In genomic region chr20:1108437-1108920, GRCh38 we compare ENCODE assay signal across 1 cellular context.
TF ChIP-seq lines count a peak whose summit lies in the region.

No MANE protein-coding gene starts in this region.

TF ChIP-seq in HepG2, 621 proteins besides CTCF, POLR2A, EP300 and RAD21 (continued from another document):
- TF ChIP-seq ZNF687 (CRISPR knock-in tag; IDR thresholded peaks at IDR 0.05): peak; percentile 19; the same call in 1 of the 2 replicates
- peak; percentile 82 for TF ChIP-seq SMC3 (IDR thresholded peaks at IDR 0.05; ENCODE audit: low read length)
- no peak for TF ChIP-seq HMGXB3 (CRISPR knock-in tag; IDR thresholded peaks at IDR 0.05; ENCODE audit: borderline replicate concordance)
- TF ChIP-seq THAP7 (CRISPR knock-in tag; IDR thresholded peaks at IDR 0.05): peak; percentile 73; the same call in 1 of the 2 replicates
- TF ChIP-seq ZFY (CRISPR knock-in tag; IDR thresholded peaks at IDR 0.05): peak; percentile 15; the same call in 1 of the 2 replicates
- TF ChIP-seq ZNF256 (CRISPR knock-in tag; conservative IDR thresholded peaks at IDR 0.05): no peak
- no peak for TF ChIP-seq ZUFSP (CRISPR knock-in tag; IDR thresholded peaks at IDR 0.05; ENCODE audit: borderline replicate concordance)
- peak; percentile 70; the same call in 1 of the 2 replicates for TF ChIP-seq ZNF691 (CRISPR knock-in tag; IDR thresholded peaks at IDR 0.05; ENCODE audit: borderline replicate concordance, low read depth)
- TF ChIP-seq ZMYM4 (CRISPR knock-in tag; IDR thresholded peaks at IDR 0.05): 0 out of 2 replicates have a peak, but pooled peaks have one; percentile 29
- no peak for TF ChIP-seq SATB2 (CRISPR knock-in tag; IDR thresholded peaks at IDR 0.05)
- peak; percentile 24; the same call in 1 of the 2 replicates for TF ChIP-seq ZNF724P (CRISPR knock-in tag; IDR thresholded peaks at IDR 0.05; ENCODE audit: borderline replicate concordance)
